26 cellular contexts compared by ENCODE assay signal in the genomic region with DNA sequence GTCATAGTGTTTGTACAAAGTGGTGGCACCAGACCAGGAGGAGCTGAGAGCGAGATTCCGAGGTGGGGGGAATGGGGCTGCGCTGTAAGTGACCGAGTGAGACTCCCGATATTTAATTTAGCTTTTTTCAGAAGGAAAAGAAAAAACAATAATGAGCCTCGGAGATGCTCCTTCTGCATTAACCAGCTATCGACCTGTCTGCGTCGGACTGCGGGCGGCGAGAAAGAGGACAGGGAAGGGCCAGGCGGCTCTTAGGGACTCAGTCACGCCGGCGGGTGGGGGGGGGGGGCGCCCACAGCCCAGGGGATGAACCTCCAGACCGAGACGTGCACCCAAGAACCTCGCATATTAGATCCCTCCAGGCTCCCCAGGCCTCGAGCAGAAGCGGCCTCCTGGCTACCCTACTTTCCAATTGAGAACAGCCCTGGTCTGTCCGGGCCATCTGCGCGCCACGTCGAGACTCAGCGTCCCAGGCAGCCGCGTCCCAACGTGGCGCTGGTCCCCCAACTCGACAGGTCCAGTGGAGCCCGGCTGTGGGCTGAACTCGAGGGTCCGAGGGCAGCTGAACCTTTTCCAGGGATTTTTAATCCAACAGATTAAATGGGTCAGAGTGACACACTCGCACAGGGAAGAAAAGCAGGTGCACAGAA. TPM values are rescaled to one million over a fixed set of nuclear protein-coding genes. Genes with fewer than 3 reads are reported as not detected.
DNase-seq lines count a peak whose midpoint lies in the region; ATAC-seq, FAIRE-seq and TF ChIP-seq lines count a peak whose summit lies in the region.
"Had no signal": no experiment of that assay in that cellular context is flagged by ENCODE, and none has a peak within 500 bp of the region (broad histone marks: within the 10 kb centered on the region; RNA-seq: fewer than 3 reads in every experiment).

No MANE protein-coding gene starts in this region.

- TF ChIP-seq CTCF in endothelial cell of umbilical vein (IDR thresholded peaks at IDR 0.05; ENCODE audit: extremely low read depth in 1 of 2, insufficient read depth in 1 of 2, low read depth in 1 of 2, low read length in 2 of 2) (no peak), neural progenitor cell (IDR thresholded peaks at IDR 0.05) (no peak), omental fat pad (IDR thresholded peaks at IDR 0.05) (no peak)

- no peak for FAIRE-seq in endothelial cell of umbilical vein (lab: Jason Lieb, UNC)
- FAIRE-seq: A204.1, K562, RCC 7860 had no signal

- H3K4me3 ChIP-seq in HUES6 (ENCODE audit: low read depth, low read length) (peak overlapping the region; percentile 65), endothelial cell of umbilical vein (replicated peaks in 1 of 3; ENCODE audit: insufficient read depth in 1 of 3, low read depth in 1 of 3, low read length in 3 of 3) (no peak overlapping the region), neural progenitor cell (peak overlapping the region; percentile 47)
- H3K4me3 ChIP-seq: HAP-1, K562, ovary, SJSA1 had no signal

- no peaks in the 10 kb centered on the region for H3K36me3 Mint-ChIP-seq in activated CD4-positive, alpha-beta T cell treated with anti-CD3 and anti-CD28 coated beads for 36 hours (ENCODE audit: low read depth)
- H3K36me3 Mint-ChIP-seq in neural progenitor cell, result peaks cover 6% of the 10 kb centered on the region

- H3K9me3 ChIP-seq in HUES6 (ENCODE audit: control insufficient read depth, insufficient read depth, low read depth, low read length) (no peaks in the 10 kb centered on the region), endothelial cell of umbilical vein (replicated peaks; ENCODE audit: control insufficient read depth, insufficient read depth, low read length) (no peaks in the 10 kb centered on the region), neural progenitor cell (ENCODE audit: low read depth) (no peaks in the 10 kb centered on the region)
- H3K9me3 ChIP-seq: HAP-1, ovary, upper lobe of right lung had no signal

- peak; percentile 7 for DNase-seq in activated CD4-positive, alpha-beta T cell treated with anti-CD3 and anti-CD28 coated beads for 36 hours
- DNase-seq in activated CD4-positive, alpha-beta T cell treated with anti-CD3 and anti-CD28 coated beads, Interleukin-2, amount 50 U/mL, for 1 hour, result no peak
- DNase-seq in endothelial cell of umbilical vein (ENCODE audit: low read depth, low spot score) (no peak), neural progenitor cell (ENCODE audit: low spot score) (peak; percentile 32), ureter (ENCODE audit: low spot score) (no peak), omental fat pad (ENCODE audit: low spot score) (no peak)
- DNase-seq: activated naive CD4-positive, alpha-beta T cell treated with Interleukin-2 at 50 U/mL for 16 hours; activated T-cell treated with anti-CD3 and anti-CD28 coated beads, Interleukin-2, amount 50 U/mL, for 1 hour; anterior cingulate cortex; foreskin melanocyte; hippocampal formation; mammary epithelial cell; NCI-H146; NCI-H510A treated with DMSO at 0.1 percent for 48 hours; upper lobe of right lung had no signal

- H3K9me3 Mint-ChIP-seq in activated CD4-positive, alpha-beta T cell treated with anti-CD3 and anti-CD28 coated beads for 36 hours (ENCODE audit: low read depth), result no peaks in the 10 kb centered on the region
- H3K9me3 Mint-ChIP-seq in neural progenitor cell, result no peaks in the 10 kb centered on the region
- H3K9me3 Mint-ChIP-seq: central memory CD8-positive, alpha-beta T cell had no signal

- H3K36me3 ChIP-seq in HUES6 (ENCODE audit: control insufficient read depth, insufficient read depth, low read length) (no peaks in the 10 kb centered on the region), endothelial cell of umbilical vein (ENCODE audit: control insufficient read depth in 2 of 2, extremely low read depth in 1 of 2, insufficient read depth in 2 of 2, low read length in 2 of 2) (no peaks in the 10 kb centered on the region), neural progenitor cell (no peaks in the 10 kb centered on the region)
- H3K36me3 ChIP-seq: HAP-1, ovary, upper lobe of right lung had no signal

- H3K79me2 ChIP-seq in endothelial cell of umbilical vein (ENCODE audit: control insufficient read depth, insufficient read depth, low read length) (no peaks in the 10 kb centered on the region), neural progenitor cell (ENCODE audit: low read depth) (peaks cover 4% of the 10 kb centered on the region)

- CTCF ChIA-PET in activated CD4-positive, alpha-beta T cell treated with anti-CD3 and anti-CD28 coated beads for 36 hours (lab: Charles Lee), result no interaction called here
- CTCF ChIA-PET in endothelial cell of umbilical vein (lab: Charles Lee), result interaction anchor here (0.6 kb wide), 1 partner anchor 1103 kb away, joined by 3 read pairs; no protein-coding TSS in a partner anchor

- H3K27ac Mint-ChIP-seq in activated CD4-positive, alpha-beta T cell treated with anti-CD3 and anti-CD28 coated beads for 36 hours, result no peak overlapping the region
- no peak overlapping the region for H3K27ac Mint-ChIP-seq in neural progenitor cell

- H3K4me1 Mint-ChIP-seq in activated CD4-positive, alpha-beta T cell treated with anti-CD3 and anti-CD28 coated beads for 36 hours, result peaks cover 24% of the 10 kb centered on the region
- peaks cover 30% of the 10 kb centered on the region for H3K4me1 Mint-ChIP-seq in neural progenitor cell

- H3K9me1 ChIP-seq in endothelial cell of umbilical vein (replicated peaks; ENCODE audit: control insufficient read depth, extremely low read depth, insufficient read depth, low read length), result no peaks in the 10 kb centered on the region

- H3K27me3 Mint-ChIP-seq in activated CD4-positive, alpha-beta T cell treated with anti-CD3 and anti-CD28 coated beads for 36 hours, result peaks cover 53% of the 10 kb centered on the region
- peaks cover 57% of the 10 kb centered on the region for H3K27me3 Mint-ChIP-seq in neural progenitor cell (ENCODE audit: insufficient read depth, low read depth)

- H4K20me1 ChIP-seq in endothelial cell of umbilical vein (replicated peaks; ENCODE audit: control insufficient read depth, extremely low read depth, insufficient read depth, low read length), result no peaks in the 10 kb centered on the region
- H4K20me1 ChIP-seq in neural progenitor cell (ENCODE audit: low read depth), result peaks cover 43% of the 10 kb centered on the region

- dilution Hi-C loops in endothelial cell of umbilical vein (cut with MboI; ENCODE audit: extremely low pct_ligation_motif_present, low sequenced_read_pairs), result no loop called here

- H3K27me3 ChIP-seq in HUES6 (ENCODE audit: control insufficient read depth, insufficient read depth, low read length) (peaks cover 85% of the 10 kb centered on the region), endothelial cell of umbilical vein (ENCODE audit: control insufficient read depth in 2 of 2, insufficient read depth in 2 of 2, low read length in 2 of 2) (peaks cover 67 to 85% of the 10 kb centered on the region in 2 experiments), neural progenitor cell (peaks cover 89% of the 10 kb centered on the region)
- H3K27me3 ChIP-seq: SJSA1 had no signal

- H3K4me1 ChIP-seq in HUES6 (ENCODE audit: control insufficient read depth, insufficient read depth, low read length), result peaks cover 19% of the 10 kb centered on the region
- peaks cover 8% of the 10 kb centered on the region for H3K4me1 ChIP-seq in endothelial cell of umbilical vein (ENCODE audit: control insufficient read depth, extremely low read depth, insufficient read depth, low read length)
- H3K4me1 ChIP-seq in neural progenitor cell, result peaks cover 38% of the 10 kb centered on the region
- H3K4me1 ChIP-seq: HAP-1 had no signal

- no peak overlapping the region for H3K4me3 Mint-ChIP-seq in activated CD4-positive, alpha-beta T cell treated with anti-CD3 and anti-CD28 coated beads for 36 hours
- H3K4me3 Mint-ChIP-seq in neural progenitor cell, result peak overlapping the region; percentile 89
- H3K4me3 Mint-ChIP-seq: central memory CD8-positive, alpha-beta T cell had no signal

- no peak overlapping the region for H3K4me2 ChIP-seq in endothelial cell of umbilical vein (ENCODE audit: insufficient read depth, low read length)
- H3K4me2 ChIP-seq in neural progenitor cell, result peak overlapping the region; percentile 98

- peaks cover 64% of the 10 kb centered on the region for H3F3A ChIP-seq in neural progenitor cell (ENCODE audit: low read depth)

- POLR2A ChIA-PET in activated CD4-positive, alpha-beta T cell treated with anti-CD3 and anti-CD28 coated beads for 36 hours (lab: Charles Lee), result no interaction called here
- POLR2A ChIA-PET in endothelial cell of umbilical vein (lab: Charles Lee), result no interaction called here

- peak overlapping the region; percentile 52 for H3K9ac ChIP-seq in HUES6 (ENCODE audit: low read length)
- no peak overlapping the region for H3K9ac ChIP-seq in endothelial cell of umbilical vein (replicated peaks; ENCODE audit: extremely low read depth, insufficient read depth, low read length)
- H3K9ac ChIP-seq in neural progenitor cell, result no peak overlapping the region

- H2AFZ ChIP-seq in endothelial cell of umbilical vein (ENCODE audit: low read depth, low read length) (no peak overlapping the region), neural progenitor cell (replicated peaks) (no peak overlapping the region)

- H3K27ac ChIP-seq in HUES6 (ENCODE audit: low read depth, low read length), result no peak overlapping the region
- H3K27ac ChIP-seq in endothelial cell of umbilical vein (ENCODE audit: insufficient read depth, low read depth, low read length), result no peak overlapping the region
- H3K27ac ChIP-seq in neural progenitor cell, result no peak overlapping the region
- H3K27ac ChIP-seq: ovary, SJSA1, upper lobe of right lung, VCaP had no signal

- no TSS peak for BruUV-seq in endothelial cell of umbilical vein (replicated peaks; lab: Mats Ljungman, UMichigan)

- no peak for ATAC-seq in activated CD4-positive, alpha-beta T cell treated with anti-CD3 and anti-CD28 coated beads for 36 hours
- no peak for ATAC-seq in SK-N-SH treated with all-trans-retinoic acid at 6 μM for 48 hours
- no peak for ATAC-seq in omental fat pad (ENCODE audit: low FRiP score)
- ATAC-seq: K562, right cardiac atrium, upper lobe of right lung had no signal

- TF ChIP-seq POLR2A in endothelial cell of umbilical vein (IDR thresholded peaks at IDR 0.05; ENCODE audit: low read depth, low read length), result no peak

- intact Hi-C loops in activated CD4-positive, alpha-beta T cell treated with anti-CD3 and anti-CD28 coated beads for 36 hours (cut with DNase I, micrococcal nuclease), result loop anchor here in 1 of 2 experiments (5.0 to 10.0 kb wide), 3 partner anchors 396 to 1044 kb away; no protein-coding TSS in a partner anchor
- intact Hi-C loops in endothelial cell of umbilical vein (cut with micrococcal nuclease), result no loop called here

RNA-seq across cellular contexts. Expression of a gene that starts 2.1 kb away (rescaled TPM):
- total RNA-seq in activated CD4-positive, alpha-beta T cell treated with anti-CD3 and anti-CD28 coated beads for 36 hours, result not detected
- not detected in 2 replicates for total RNA-seq in endothelial cell of umbilical vein
- not detected in 2 replicates for polyA plus RNA-seq in endothelial cell of umbilical vein
- polyA plus RNA-seq in endothelial cell of umbilical vein (2011; cell fraction: cytosol; rRNA removed), result not detected in 2 replicates
- polyA plus RNA-seq in endothelial cell of umbilical vein (2011; cell fraction: nucleus; rRNA removed), result not detected in 2 replicates
- polyA plus RNA-seq in endothelial cell of umbilical vein (2012), result not detected in 2 replicates
- polyA minus RNA-seq in endothelial cell of umbilical vein, result not detected in 2 replicates
- 17.4 TPM for polyA minus RNA-seq in endothelial cell of umbilical vein (2011; cell fraction: cytosol; rRNA and poly(A)+ RNA removed)
- polyA minus RNA-seq in endothelial cell of umbilical vein (2011; cell fraction: nucleus; rRNA and poly(A)+ RNA removed), result not detected in 2 replicates
- total RNA-seq in neural progenitor cell (ENCODE audit: low replicate concordance), result 4.6 and 9.1 TPM in 2 replicates
- total RNA-seq in ureter, result 10.9 TPM
- total RNA-seq in omental fat pad, result 1 to 10 TPM in 1 of 4 donors, under 1 TPM in 3; 0.37 to 8.2 (median 0.68) TPM
- total RNA-seq: K562 had no signal
- polyA plus RNA-seq: K562 had no signal

Comparison
In these comparisons a context has a peak if more than half of its experiments do, and no peak if none do; other contexts are left out.
1. DNase-seq: peak in activated CD4-positive, alpha-beta T cell treated with anti-CD3 and anti-CD28 coated beads for 36 hours (single experiment) and neural progenitor cell (single experiment); none in activated CD4-positive, alpha-beta T cell treated with anti-CD3 and anti-CD28 coated beads, Interleukin-2, amount 50 U/mL, for 1 hour (single experiment), endothelial cell of umbilical vein (single experiment), ureter (single experiment) and omental fat pad (single experiment).
2. H3K4me3 ChIP-seq: peak in HUES6 (single experiment) and neural progenitor cell (single experiment); none in endothelial cell of umbilical vein (0 of 3).